34 cellular contexts compared by ENCODE assay signal in genomic region chr3:134468519-134468918, GRCh38.
"Had no signal": no experiment of that assay in that cellular context is flagged by ENCODE, and none has a peak within 500 bp of the region (broad histone marks: within the 10 kb centered on the region; RNA-seq: fewer than 3 reads in every experiment).

No MANE protein-coding gene starts in this region.

- DNase-seq: activated CD4-positive, alpha-beta T cell treated with anti-CD3 and anti-CD28 coated beads, Interleukin-2, amount 10 ng/mL, durations not matched to agents 24 days and 14 days; activated CD4-positive, alpha-beta T cell treated with anti-CD3 and anti-CD28 coated beads, Interleukin-2, amount 50 U/mL, for 4 hours; activated CD8-positive, alpha-beta T cell treated with anti-CD3 and anti-CD28 coated beads for 36 hours; activated effector memory CD4-positive, alpha-beta T cell treated with anti-CD3 and anti-CD28 coated beads, Interleukin-2, amount 50 U/mL, for 16 hours; activated naive CD4-positive, alpha-beta T cell; activated naive CD4-positive, alpha-beta T cell treated with anti-CD3 and anti-CD28 coated beads, Interleukin-2, amount 50 U/mL, for 16 hours; activated naive CD8-positive, alpha-beta T cell treated with anti-CD3 and anti-CD28 coated beads for 36 hours; activated T-cell treated with anti-CD3 and anti-CD28 coated beads, Interleukin-2, amount 50 U/mL, for 1 hour; activated T-cell treated with anti-CD3 and anti-CD28 coated beads, Interleukin-2, amount 50 U/mL, for 72 hours; amniotic stem cell; aorta; MM.1S; MV-4-11; NCI-H1092; NCI-H1436 treated with DMSO at 0.1 percent for 48 hours; NCI-H1694 treated with DMSO at 0.1 percent for 48 hours; NCI-H2029 treated with DMSO at 0.1 percent for 48 hours; NCI-H2107; NCI-H2171; NCI-H510A; NCI-H526; NCI-H748 treated with DMSO at 0.1 percent for 48 hours; NK-92 treated with Interleukin-12 subunit alpha and Interleukin-12 subunit beta, amount 100 ng/mL, for 24 hours; PC-9; SIG-M5; SW 1271; T-helper 1 cell; T1000; WERI-Rb-1 had no signal

- H3K36me3 Mint-ChIP-seq: activated naive CD8-positive, alpha-beta T cell treated with anti-CD3 and anti-CD28 coated beads for 36 hours had no signal

- H3K4me3 ChIP-seq: cardiac muscle cell, PC-9 had no signal

- H3K27ac Mint-ChIP-seq: activated CD4-positive, alpha-beta T cell treated with anti-CD3 and anti-CD28 coated beads, Interleukin-2, amount 10 ng/mL, durations not matched to agents 24 days and 14 days; activated CD8-positive, alpha-beta T cell treated with anti-CD3 and anti-CD28 coated beads for 36 hours; activated naive CD8-positive, alpha-beta T cell treated with anti-CD3 and anti-CD28 coated beads for 36 hours; activated T-cell treated with anti-CD3 and anti-CD28 coated beads, Interleukin-2, amount 50 U/mL, for 72 hours; activated T-helper 17 cell treated with anti-CD3 and anti-CD28 coated beads, Interleukin-2, amount 50 U/mL, for 72 hours had no signal

- H2AFZ ChIP-seq: PC-9 had no signal

- H3K27me3 Mint-ChIP-seq: activated naive CD8-positive, alpha-beta T cell treated with anti-CD3 and anti-CD28 coated beads for 36 hours; activated T-helper 17 cell treated with anti-CD3 and anti-CD28 coated beads, Interleukin-2, amount 50 U/mL, for 72 hours had no signal

- H3K27ac ChIP-seq: cardiac muscle cell, KMS-11, PC-9, RWPE1, WERI-Rb-1 had no signal

- H3K27me3 ChIP-seq: cardiac muscle cell had no signal

- H3K9ac ChIP-seq: KMS-11 had no signal

- H3K4me2 ChIP-seq: KMS-11, PC-9 had no signal

- H3K4me1 Mint-ChIP-seq: activated CD4-positive, alpha-beta T cell treated with anti-CD3 and anti-CD28 coated beads, Interleukin-2, amount 10 ng/mL, durations not matched to agents 24 days and 14 days; activated T-helper 17 cell treated with anti-CD3 and anti-CD28 coated beads, Interleukin-2, amount 50 U/mL, for 72 hours had no signal

- H3K4me3 Mint-ChIP-seq: activated CD4-positive, alpha-beta T cell treated with anti-CD3 and anti-CD28 coated beads, Interleukin-2, amount 10 ng/mL, durations not matched to agents 24 days and 14 days; activated CD8-positive, alpha-beta T cell treated with anti-CD3 and anti-CD28 coated beads for 36 hours; activated naive CD8-positive, alpha-beta T cell treated with anti-CD3 and anti-CD28 coated beads for 36 hours; activated T-cell treated with anti-CD3 and anti-CD28 coated beads, Interleukin-2, amount 50 U/mL, for 72 hours; activated T-helper 17 cell treated with anti-CD3 and anti-CD28 coated beads, Interleukin-2, amount 50 U/mL, for 72 hours had no signal

- ATAC-seq: activated CD8-positive, alpha-beta T cell treated with anti-CD3 and anti-CD28 coated beads for 36 hours; activated T-cell treated with anti-CD3 and anti-CD28 coated beads, Interleukin-2, amount 50 U/mL, for 72 hours; activated T-helper 17 cell treated with anti-CD3 and anti-CD28 coated beads, Interleukin-2, amount 50 U/mL, for 72 hours; Right ventricle myocardium inferior had no signal

- H3K36me3 ChIP-seq: cardiac muscle cell, WERI-Rb-1 had no signal

- H3K9me3 Mint-ChIP-seq: activated CD4-positive, alpha-beta T cell treated with anti-CD3 and anti-CD28 coated beads, Interleukin-2, amount 10 ng/mL, durations not matched to agents 24 days and 14 days; activated CD8-positive, alpha-beta T cell treated with anti-CD3 and anti-CD28 coated beads for 36 hours; activated naive CD8-positive, alpha-beta T cell treated with anti-CD3 and anti-CD28 coated beads for 36 hours; activated T-cell treated with anti-CD3 and anti-CD28 coated beads, Interleukin-2, amount 50 U/mL, for 72 hours; activated T-helper 17 cell treated with anti-CD3 and anti-CD28 coated beads, Interleukin-2, amount 50 U/mL, for 72 hours had no signal
